ENCODE assay signal across 8 cellular contexts in genomic region chr14:89164168-89165074, GRCh38.
DNase-seq lines count a peak whose midpoint lies in the region; ATAC-seq and TF ChIP-seq lines count a peak whose summit lies in the region.

No MANE protein-coding gene starts in this region.

- intact Hi-C loops in activated naive CD4-positive, alpha-beta T cell treated with anti-CD3 and anti-CD28 coated beads for 36 hours (cut with micrococcal nuclease), result no loop called here

- peak overlapping the region; percentile 32 for H3K4me2 ChIP-seq in Karpas-422 (ENCODE audit: low read depth, low read length, poor library complexity, severe bottlenecking)

- no peak overlapping the region for H3K9ac ChIP-seq in Karpas-422 (ENCODE audit: low read length)

- H3K27me3 Mint-ChIP-seq in chondrocyte (ENCODE audit: low read depth), result no peaks in the 10 kb centered on the region
- H3K27me3 Mint-ChIP-seq in activated naive CD4-positive, alpha-beta T cell treated with anti-CD3 and anti-CD28 coated beads for 36 hours (ENCODE audit: low read depth), result no peaks in the 10 kb centered on the region

- CTCF ChIA-PET in GM10248 (lab: Yijun Ruan, JAX), result interaction anchor here (0.9 to 4.2 kb wide), 6 partner anchors 9 to 303 kb away, joined by 3 to 59 read pairs (median 4); no protein-coding TSS in a partner anchor
- CTCF ChIA-PET in activated naive CD4-positive, alpha-beta T cell treated with anti-CD3 and anti-CD28 coated beads for 36 hours (lab: Charles Lee), result no interaction called here

- no peaks in the 10 kb centered on the region for H3K9me3 ChIP-seq in Karpas-422 (ENCODE audit: low read length)

- H3K27ac ChIP-seq in Karpas-422 (ENCODE audit: low read length), result no peak overlapping the region

- no peaks in the 10 kb centered on the region for H4K20me1 ChIP-seq in Karpas-422 (ENCODE audit: insufficient read depth, low read depth, low read length)

- no peaks in the 10 kb centered on the region for H3K36me3 ChIP-seq in Karpas-422 (ENCODE audit: insufficient read depth, low read length)

- H2AFZ ChIP-seq in Karpas-422 (ENCODE audit: low read length), result 0 out of 2 replicates have a peak overlapping the region, but pooled peaks have one; percentile 23

- peak; percentile 32 for ATAC-seq in GM21447 (IDR thresholded peaks at IDR 0.05; ENCODE audit: unreplicated experiment)

- H3K79me2 ChIP-seq in Karpas-422 (ENCODE audit: low read length), result no peaks in the 10 kb centered on the region

- no peak for TF ChIP-seq CTCF in GM10248 (IDR thresholded peaks at IDR 0.05; ENCODE audit: control extremely low read depth, extremely low read depth, low read depth, missing control alignments)
- no peak for TF ChIP-seq CTCF in chondrocyte (IDR thresholded peaks at IDR 0.05)

- H3K9me2 ChIP-seq in Karpas-422 (replicated peaks; ENCODE audit: insufficient read depth, low read length), result no peaks in the 10 kb centered on the region

- peaks cover 7% of the 10 kb centered on the region for H3K4me1 Mint-ChIP-seq in chondrocyte (ENCODE audit: low read depth)
- H3K4me1 Mint-ChIP-seq in activated naive CD4-positive, alpha-beta T cell treated with anti-CD3 and anti-CD28 coated beads for 36 hours (ENCODE audit: low read depth), result peaks cover 17% of the 10 kb centered on the region

- POLR2A ChIA-PET in GM10248 (lab: Yijun Ruan, JAX), result no interaction called here

- H3K4me3 Mint-ChIP-seq in chondrocyte (ENCODE audit: unreplicated experiment), result no peak overlapping the region
- no peak overlapping the region for H3K4me3 Mint-ChIP-seq in activated naive CD4-positive, alpha-beta T cell treated with anti-CD3 and anti-CD28 coated beads for 36 hours

- no peaks in the 10 kb centered on the region for H3K9me3 Mint-ChIP-seq in chondrocyte (ENCODE audit: low read depth)
- H3K9me3 Mint-ChIP-seq in activated naive CD4-positive, alpha-beta T cell treated with anti-CD3 and anti-CD28 coated beads for 36 hours, result peaks cover 1% of the 10 kb centered on the region

- H3K27me3 ChIP-seq in Karpas-422 (ENCODE audit: low read length), result no peaks in the 10 kb centered on the region

- H3K27ac Mint-ChIP-seq in chondrocyte (ENCODE audit: unreplicated experiment), result no peak overlapping the region
- no peak overlapping the region for H3K27ac Mint-ChIP-seq in activated naive CD4-positive, alpha-beta T cell treated with anti-CD3 and anti-CD28 coated beads for 36 hours

- H3K4me1 ChIP-seq in Karpas-422 (ENCODE audit: low read length), result peaks cover 14% of the 10 kb centered on the region

- DNase-seq in GM10248 (ENCODE audit: extremely low spot score) (peak; percentile 44), Karpas-422 (no peak), lung microvascular endothelial cell (ENCODE audit: low read depth in 2 of 2) (peak; percentile 10 to 15), chondrocyte (ENCODE audit: low spot score) (no peak), iPS-NIHi11 (ENCODE audit: low spot score) (no peak), HuH-7.5 (ENCODE audit: low spot score) (no peak)
- DNase-seq in activated naive CD4-positive, alpha-beta T cell treated with anti-CD3 and anti-CD28 coated beads for 36 hours, result no peak

- H3K4me3 ChIP-seq in Karpas-422 (ENCODE audit: low read length), result no peak overlapping the region; the same call in 1 of the 2 replicates

- H3K36me3 Mint-ChIP-seq in chondrocyte (ENCODE audit: low read depth), result peaks cover 44% of the 10 kb centered on the region
- peaks cover 17% of the 10 kb centered on the region for H3K36me3 Mint-ChIP-seq in activated naive CD4-positive, alpha-beta T cell treated with anti-CD3 and anti-CD28 coated beads for 36 hours (ENCODE audit: low read depth)

Comparison
In these comparisons a context has a peak if more than half of its experiments do, and no peak if none do; other contexts are left out.
1. DNase-seq: peak in GM10248 (single experiment) and lung microvascular endothelial cell (2 of 2); none in Karpas-422 (single experiment), chondrocyte (single experiment), activated naive CD4-positive, alpha-beta T cell treated with anti-CD3 and anti-CD28 coated beads for 36 hours (single experiment), iPS-NIHi11 (single experiment) and HuH-7.5 (single experiment).